Comparison of ENCODE assay signal across 10 cellular contexts in genomic region chr17:16537130-16537458, GRCh38. TPM values are rescaled to one million over a fixed set of nuclear protein-coding genes. Genes with fewer than 3 reads are reported as not detected.
A peak's percentile ranks its signal among the peaks of the same experiment; 100 is the strongest.
DNase-seq lines count a peak whose midpoint lies in the region; ATAC-seq and TF ChIP-seq lines count a peak whose summit lies in the region.
"Had no signal": no experiment of that assay in that cellular context is flagged by ENCODE, and none has a peak within 500 bp of the region (broad histone marks: within the 10 kb centered on the region; RNA-seq: fewer than 3 reads in every experiment).

No MANE protein-coding gene starts in this region.

- intact Hi-C loops in left ventricle myocardium inferior (cut with micrococcal nuclease): loop anchor here (5.0 kb wide), 1 partner anchor 55 kb away; no protein-coding TSS in a partner anchor
- intact Hi-C loops in left ventricle myocardium superior (cut with micrococcal nuclease): loop anchor here (5.0 kb wide), 1 partner anchor 50 kb away; no protein-coding TSS in a partner anchor
- intact Hi-C loops in activated T-helper 2 cell treated with anti-CD3 and anti-CD28 coated beads, Interferon-gamma antibody, Interleukin-2, Interleukin-4, amounts not matched to agents 10 μg/mL and 5 μg/mL and 100 μg/mL, durations not matched to agents 14 hours and 24 hours and 36 hours (cut with micrococcal nuclease): loop anchor here (1.0 to 5.0 kb wide), 3 partner anchors 52 to 155 kb away; partner anchors contain the start of gene UBB

- TF ChIP-seq CTCF in left ventricle myocardium inferior (IDR thresholded peaks at IDR 0.05; ENCODE audit: borderline replicate concordance) (peak; percentile 4), type B pancreatic cell (conservative IDR thresholded peaks at IDR 0.05) (peak; percentile 10)

- H3K4me3 Mint-ChIP-seq in activated T-helper 2 cell treated with anti-CD3 and anti-CD28 coated beads, Interferon-gamma antibody, Interleukin-2, Interleukin-4, amounts not matched to agents 10 μg/mL and 5 μg/mL and 100 μg/mL, durations not matched to agents 14 hours and 24 hours and 36 hours (ENCODE audit: low read depth): peak overlapping the region; percentile 90
- H3K4me3 Mint-ChIP-seq in naive B cell (peak overlapping the region; percentile 93 to 99 (median 96)), type B pancreatic cell (peak overlapping the region; percentile 98)

- H3K27ac Mint-ChIP-seq in activated T-helper 2 cell treated with anti-CD3 and anti-CD28 coated beads, Interferon-gamma antibody, Interleukin-2, Interleukin-4, amounts not matched to agents 10 μg/mL and 5 μg/mL and 100 μg/mL, durations not matched to agents 14 hours and 24 hours and 36 hours: no peak overlapping the region
- H3K27ac Mint-ChIP-seq in naive B cell (peak overlapping the region in 5 of 6 donors; percentile 3 to 89 (median 62)), type B pancreatic cell (peak overlapping the region; percentile 97)

- peaks cover 15% of the 10 kb centered on the region for H3K4me1 Mint-ChIP-seq in activated T-helper 2 cell treated with anti-CD3 and anti-CD28 coated beads, Interferon-gamma antibody, Interleukin-2, Interleukin-4, amounts not matched to agents 10 μg/mL and 5 μg/mL and 100 μg/mL, durations not matched to agents 14 hours and 24 hours and 36 hours (ENCODE audit: low read depth)
- H3K4me1 Mint-ChIP-seq in naive B cell: peaks cover 11 to 30% (median 25%) of the 10 kb centered on the region in 3 donors
- H3K4me1 Mint-ChIP-seq in type B pancreatic cell (ENCODE audit: unreplicated experiment): peaks cover 10% of the 10 kb centered on the region

- H3K36me3 ChIP-seq in left ventricle myocardium inferior: no peaks in the 10 kb centered on the region
- H3K36me3 ChIP-seq: prostate gland had no signal

- H3K9me3 Mint-ChIP-seq in activated T-helper 2 cell treated with anti-CD3 and anti-CD28 coated beads, Interferon-gamma antibody, Interleukin-2, Interleukin-4, amounts not matched to agents 10 μg/mL and 5 μg/mL and 100 μg/mL, durations not matched to agents 14 hours and 24 hours and 36 hours: peaks cover 27% of the 10 kb centered on the region
- peaks cover 0 to 16% (median 4%) of the 10 kb centered on the region in 7 donors for H3K9me3 Mint-ChIP-seq in naive B cell
- no peaks in the 10 kb centered on the region for H3K9me3 Mint-ChIP-seq in type B pancreatic cell

- H3K4me3 ChIP-seq in left ventricle myocardium inferior: no peak overlapping the region
- H3K4me3 ChIP-seq: K562 had no signal

- peaks cover 2% of the 10 kb centered on the region for H3K36me3 Mint-ChIP-seq in activated T-helper 2 cell treated with anti-CD3 and anti-CD28 coated beads, Interferon-gamma antibody, Interleukin-2, Interleukin-4, amounts not matched to agents 10 μg/mL and 5 μg/mL and 100 μg/mL, durations not matched to agents 14 hours and 24 hours and 36 hours (ENCODE audit: low read depth)
- H3K36me3 Mint-ChIP-seq in naive B cell (peaks cover 0 to 12% of the 10 kb centered on the region in 2 donors), type B pancreatic cell (no peaks in the 10 kb centered on the region)

- H3K27me3 Mint-ChIP-seq in activated T-helper 2 cell treated with anti-CD3 and anti-CD28 coated beads, Interferon-gamma antibody, Interleukin-2, Interleukin-4, amounts not matched to agents 10 μg/mL and 5 μg/mL and 100 μg/mL, durations not matched to agents 14 hours and 24 hours and 36 hours (ENCODE audit: low read depth): peaks cover 2% of the 10 kb centered on the region
- H3K27me3 Mint-ChIP-seq in naive B cell (peaks cover 0 to 6% (median 0%) of the 10 kb centered on the region in 3 donors), type B pancreatic cell (no peaks in the 10 kb centered on the region)

- H3K27ac ChIP-seq in left ventricle myocardium inferior (replicated peaks): peak overlapping the region; percentile 95

- H3K9me3 ChIP-seq in left ventricle myocardium inferior (replicated peaks): no peaks in the 10 kb centered on the region
- H3K9me3 ChIP-seq: prostate gland had no signal

- DNase-seq in left ventricle myocardium inferior (no peak), left ventricle myocardium superior (no peak), naive B cell (no peak), type B pancreatic cell (ENCODE audit: extremely low spot score, unreplicated experiment) (no peak), NCI-H2171 treated with DMSO at 0.1 percent for 48 hours (lab: John Stamatoyannopoulos, UW) (no peak), NOMO-1 treated with dmso at 0.1 percent for 144 hours (lab: John Stamatoyannopoulos, UW; ENCODE audit: unreplicated experiment) (no peak)
- no peak for DNase-seq in activated T-helper 2 cell treated with anti-CD3 and anti-CD28 coated beads, Interferon-gamma antibody, Interleukin-2, Interleukin-4, amounts not matched to agents 10 μg/mL and 5 μg/mL and 100 μg/mL, durations not matched to agents 14 hours and 24 hours and 36 hours (ENCODE audit: low spot score)

- ATAC-seq in left ventricle myocardium superior: no peak
- no peak for ATAC-seq in naive B cell (ENCODE audit: low read depth in 2 of 2)
- ATAC-seq in activated CD4-positive, CD25-positive, alpha-beta regulatory T cell treated with anti-CD3 and anti-CD28 coated beads, Interleukin-2, amount 50 U/mL, for 24 hours: no peak

- peaks cover 9% of the 10 kb centered on the region for H3K4me1 ChIP-seq in left ventricle myocardium inferior
- H3K4me1 ChIP-seq: prostate gland had no signal

- H3K27me3 ChIP-seq in left ventricle myocardium inferior (ENCODE audit: low read depth): peaks cover 8% of the 10 kb centered on the region

RNA-seq across cellular contexts. Expression of gene ZNF287, which starts 31.9 kb away (rescaled TPM):
- total RNA-seq in left ventricle myocardium inferior (9.9 TPM), left ventricle myocardium superior (6.3 TPM), type B pancreatic cell (ENCODE audit: low replicate concordance) (7.6 and 14.3 TPM in 2 replicates)
- total RNA-seq in activated T-helper 2 cell treated with anti-CD3 and anti-CD28 coated beads, Interferon-gamma antibody, Interleukin-2, Interleukin-4, amounts not matched to agents 10 μg/mL and 5 μg/mL and 100 μg/mL, durations not matched to agents 14 hours and 24 hours and 36 hours: 6.0 and 7.9 TPM in 2 replicates
- polyA plus RNA-seq in naive B cell (ENCODE audit: low read depth in 6 of 6): 10 to 100 TPM in 2 of 6 donors, 1 to 10 TPM in 4; 6.7 to 15.3 (median 9.2) TPM

RNA-seq across cellular contexts. Expression of gene LRRC75A, which starts 45.1 kb away (rescaled TPM):
- total RNA-seq in left ventricle myocardium inferior (0.96 TPM), left ventricle myocardium superior (0.47 TPM), type B pancreatic cell (ENCODE audit: low replicate concordance) (2.9 and 4.5 TPM in 2 replicates)
- total RNA-seq in activated T-helper 2 cell treated with anti-CD3 and anti-CD28 coated beads, Interferon-gamma antibody, Interleukin-2, Interleukin-4, amounts not matched to agents 10 μg/mL and 5 μg/mL and 100 μg/mL, durations not matched to agents 14 hours and 24 hours and 36 hours: 2.0 and 2.6 TPM in 2 replicates
- 1 to 10 TPM in 3 of 6 donors, under 1 TPM in 3; 0.21 to 1.9 (median 1.1) TPM for polyA plus RNA-seq in naive B cell (ENCODE audit: low read depth in 6 of 6)
